ENCODE assay signal across 8 cellular contexts in genomic region chr21:5022748-5023147, GRCh38.
DNase-seq lines count a peak whose midpoint lies in the region; ATAC-seq and TF ChIP-seq lines count a peak whose summit lies in the region.
"Not testable (repeated sequence)": the region's sequence is repeated elsewhere in the genome, so short reads cannot be mapped to it uniquely, and the experiment has no call there.

No MANE protein-coding gene starts in this region.

- H3K27ac ChIP-seq in Panc1 (ENCODE audit: low read length); body of pancreas; heart right ventricle; right lobe of liver: not testable (repeated sequence)

- not testable (repeated sequence) for H3K36me3 ChIP-seq in Panc1 (ENCODE audit: control insufficient read depth, insufficient read depth, low read length); body of pancreas (replicated peaks in 1 of 2; ENCODE audit: insufficient read depth in 1 of 2, low read depth in 2 of 2); heart right ventricle; right lobe of liver

- H3K27me3 ChIP-seq in Panc1 (ENCODE audit: control insufficient read depth, insufficient read depth, low read length); body of pancreas; heart right ventricle; right lobe of liver: not testable (repeated sequence)

- not testable (repeated sequence) for TF ChIP-seq CTCF in Panc1 (IDR thresholded peaks at IDR 0.05); body of pancreas (IDR thresholded peaks at IDR 0.05); heart right ventricle (IDR thresholded peaks at IDR 0.05); right lobe of liver (IDR thresholded peaks at IDR 0.05)

- CTCF ChIA-PET in Panc1 (lab: Charles Lee), result not testable (repeated sequence)

- in situ Hi-C loops in Panc1 (cut with HindIII; ENCODE audit: low pct_unique_long_range_greater_than_20kb, low sequenced_read_pairs), result not testable (repeated sequence)

- DNase-seq in Panc1 (ENCODE audit: low read depth, low spot score); body of pancreas; heart right ventricle; right lobe of liver; sciatic nerve (ENCODE audit: low spot score): not testable (repeated sequence)

- POLR2A ChIA-PET in Panc1 (lab: Charles Lee), result not testable (repeated sequence)

- WGBS in body of pancreas, 2 donors, result no CpG with 5 or more reads among the region's 45 CpGs
- WGBS in heart right ventricle, 2 donors, result no CpG with 5 or more reads among the region's 45 CpGs
- WGBS in right lobe of liver (ENCODE audit: insufficient coverage, low coverage, low lambda C conversion rate, missing lambda C conversion rate), result no CpG with 5 or more reads among the region's 45 CpGs

- intact Hi-C loops in Panc1 (cut with micrococcal nuclease; ENCODE audit: unreplicated experiment); body of pancreas (cut with DNase I); heart right ventricle (cut with DNase I); right lobe of liver (cut with DNase I); sciatic nerve (cut with DNase I): not testable (repeated sequence)

- BruUV-seq in Panc1 (replicated peaks; lab: Mats Ljungman, UMichigan), result not testable (repeated sequence)

- H3K9me3 ChIP-seq in Panc1 (ENCODE audit: control insufficient read depth, insufficient read depth, low read depth, low read length); body of pancreas; heart right ventricle; right lobe of liver: not testable (repeated sequence)

- not testable (repeated sequence) for TF ChIP-seq POLR2A in body of pancreas (IDR thresholded peaks at IDR 0.05); right lobe of liver (IDR thresholded peaks at IDR 0.05)

- not testable (repeated sequence) for H3K4me1 ChIP-seq in Panc1 (ENCODE audit: control insufficient read depth, insufficient read depth, low read length); body of pancreas; heart right ventricle; right lobe of liver

- not testable (repeated sequence) for H3K4me3 ChIP-seq in Panc1 (ENCODE audit: low read depth in 2 of 2, low read length in 2 of 2); body of pancreas; heart right ventricle; right lobe of liver

- ATAC-seq in GM18498 (IDR thresholded peaks at IDR 0.05; ENCODE audit: unreplicated experiment) (peak; percentile 28), GM21381 (IDR thresholded peaks at IDR 0.05; ENCODE audit: unreplicated experiment) (peak; percentile 5), HG02759 (IDR thresholded peaks at IDR 0.05; ENCODE audit: unreplicated experiment) (peak; percentile 14), Panc1 (peak; percentile 84), body of pancreas (peak; percentile 61), heart right ventricle (peak in 6 of 8 donors; percentile 11 to 54 (median 42)), right lobe of liver (peak; percentile 47 to 69 (median 62)), sciatic nerve (peak; percentile 44)

Comparison
In these comparisons a context has a peak if more than half of its experiments do, and no peak if none do; other contexts are left out.
1. ATAC-seq: peak in every context shown above with its lines; median percentile 84 in Panc1; 62 in right lobe of liver; 61 in body of pancreas; 44 in sciatic nerve; 42 in heart right ventricle; 28 in GM18498; 14 in HG02759; 5 in GM21381.